Comparison of ENCODE assay signal across 2 cellular contexts in genomic region chr3:80439490-80439889, GRCh38.
TF ChIP-seq lines count a peak whose summit lies in the region.

No MANE protein-coding gene starts in this region.

TF ChIP-seq in SK-N-SH, 30 proteins besides CTCF, POLR2A, EP300 and RAD21 (continued from another document):
- no peak for TF ChIP-seq USF2 (IDR thresholded peaks at IDR 0.05; ENCODE audit: borderline replicate concordance, low read depth, low read length)
- no peak for TF ChIP-seq IRF3 (IDR thresholded peaks at IDR 0.05; ENCODE audit: low read depth, low read length)
- peak; percentile 52 for TF ChIP-seq RCOR1 (IDR thresholded peaks at IDR 0.05; ENCODE audit: low read length)
- no peak for TF ChIP-seq POLR2AphosphoS5 (IDR thresholded peaks at IDR 0.05; ENCODE audit: low read depth, low read length)
- TF ChIP-seq SIN3A (IDR thresholded peaks at IDR 0.05; ENCODE audit: borderline replicate concordance, low read depth, low read length) = no peak
- TF ChIP-seq GABPA (IDR thresholded peaks at IDR 0.05; ENCODE audit: low read depth) = no peak

TF ChIP-seq in SK-N-SH treated with all-trans-retinoic acid at 6 μM for 48 hours, 23 proteins besides CTCF, POLR2A, EP300 and RAD21 (continued from another document):
- no peak for TF ChIP-seq TSHZ2 (CRISPR knock-in tag; IDR thresholded peaks at IDR 0.05)
- no peak for TF ChIP-seq OSR1 (CRISPR knock-in tag; IDR thresholded peaks at IDR 0.05)
TF ChIP-seq in SK-N-SH treated with all-trans-retinoic acid at 6 μM for 48 hours: peak in this region for 0.
